In genomic region chr10:46304671-46305429, GRCh38 we compare ENCODE assay signal across 20 cellular contexts. TPM values are rescaled to one million over a fixed set of nuclear protein-coding genes. Genes with fewer than 3 reads are reported as not detected.
DNase-seq lines count a peak whose midpoint lies in the region; ATAC-seq lines count a peak whose summit lies in the region.
"Had no signal": no experiment of that assay in that cellular context is flagged by ENCODE, and none has a peak within 500 bp of the region (broad histone marks: within the 10 kb centered on the region; RNA-seq: fewer than 3 reads in every experiment).

No MANE protein-coding gene starts in this region.

- no peak overlapping the region for H2BK5ac ChIP-seq in neuronal stem cell (ENCODE audit: low read length)

- H3K4me1 ChIP-seq in adipocyte (ENCODE audit: control insufficient read depth, insufficient read depth, low read length) (peaks cover 15% of the 10 kb centered on the region), neuronal stem cell (ENCODE audit: control insufficient read depth in 2 of 2, insufficient read depth in 1 of 2, low read depth in 1 of 2, low read length in 2 of 2) (peaks cover 0 to 4% of the 10 kb centered on the region in 2 donors), thymus (ENCODE audit: control insufficient read depth, insufficient read depth, low read length) (peaks cover 19% of the 10 kb centered on the region)
- H3K4me1 ChIP-seq: HAP-1, SJCRH30 had no signal

- no peak overlapping the region for H3K4me3 ChIP-seq in adipocyte (ENCODE audit: low read length)
- no peak overlapping the region for H3K4me3 ChIP-seq in neuronal stem cell (ENCODE audit: low read length in 2 of 2)
- H3K4me3 ChIP-seq in thymus (ENCODE audit: low read length) = no peak overlapping the region
- H3K4me3 ChIP-seq: BLaER1, HAP-1, SJCRH30 had no signal

- no peak overlapping the region for H3K14ac ChIP-seq in neuronal stem cell (ENCODE audit: low read length)

- peaks cover 2% of the 10 kb centered on the region for H3K79me1 ChIP-seq in neuronal stem cell (ENCODE audit: low read depth, low read length)

- H3K9ac ChIP-seq in adipocyte (ENCODE audit: low read length) = no peak overlapping the region
- no peak overlapping the region for H3K9ac ChIP-seq in neuronal stem cell (ENCODE audit: low read depth, low read length, poor library complexity)
- H3K9ac ChIP-seq: BLaER1, KMS-11 had no signal

- no peak overlapping the region for H2BK12ac ChIP-seq in neuronal stem cell (ENCODE audit: low read length)

- no peak overlapping the region for H3K27ac ChIP-seq in neuronal stem cell (replicated peaks; ENCODE audit: low read length)
- peak overlapping the region; percentile 10 for H3K27ac ChIP-seq in thymus (ENCODE audit: low read depth)
- H3K27ac ChIP-seq: BLaER1, KMS-11, SJCRH30 had no signal

- no peak overlapping the region for H4K91ac ChIP-seq in neuronal stem cell (ENCODE audit: low read depth, low read length, poor library complexity)

- H3K36me3 ChIP-seq in adipocyte (ENCODE audit: control insufficient read depth, insufficient read depth, low read length, severe bottlenecking) (no peaks in the 10 kb centered on the region), neuronal stem cell (replicated peaks in 1 of 2; ENCODE audit: control insufficient read depth in 2 of 2, insufficient read depth in 2 of 2, low read length in 2 of 2) (no peaks in the 10 kb centered on the region), thymus (ENCODE audit: control insufficient read depth, insufficient read depth) (no peaks in the 10 kb centered on the region)
- H3K36me3 ChIP-seq: BLaER1, HAP-1, SJCRH30 had no signal

- H3K23ac ChIP-seq in neuronal stem cell (ENCODE audit: low read depth, low read length, poor library complexity) = peak overlapping the region; percentile 55

- no peak overlapping the region for H4K8ac ChIP-seq in neuronal stem cell (ENCODE audit: low read depth, low read length)

- H2BK15ac ChIP-seq in neuronal stem cell (ENCODE audit: low read length) = no peak overlapping the region

- no peak overlapping the region for H2AFZ ChIP-seq in neuronal stem cell (ENCODE audit: low read length)

- H3K4me3 Mint-ChIP-seq in T-helper 17 cell = no peak overlapping the region
- H3K4me3 Mint-ChIP-seq: CD8-positive, alpha-beta T cell had no signal

- peaks cover 5% of the 10 kb centered on the region for H3K4me1 Mint-ChIP-seq in T-helper 17 cell

- H3K36me3 Mint-ChIP-seq in T-helper 17 cell (ENCODE audit: low read depth) = no peaks in the 10 kb centered on the region
- H3K36me3 Mint-ChIP-seq: CD8-positive, alpha-beta T cell had no signal

- H3K27me3 Mint-ChIP-seq in T-helper 17 cell = peaks cover 11% of the 10 kb centered on the region

- WGBS in neuronal stem cell (ENCODE audit: extremely low coverage in 2 of 2, insufficient read length in 2 of 2, insufficient replicate concordance in 1 of 2), 2 donors = no CpG with 5 or more reads among the region's 9 CpGs
- 97% methylated on average over 9 of the region's 9 CpGs for WGBS in thymus

- H3K18ac ChIP-seq in neuronal stem cell (ENCODE audit: low read length) = peak overlapping the region; percentile 17

- ATAC-seq in T-helper 17 cell = no peak
- ATAC-seq: CD8-positive, alpha-beta T cell had no signal

- H3K27ac Mint-ChIP-seq in T-helper 17 cell = no peak overlapping the region
- H3K27ac Mint-ChIP-seq: CD8-positive, alpha-beta T cell had no signal

- DNase-seq in activated effector memory CD4-positive, alpha-beta T cell treated with anti-CD3 and anti-CD28 coated beads, Interleukin-2, amount 50 U/mL, for 16 hours = peak; percentile 53
- no peak for DNase-seq in activated effector memory CD4-positive, alpha-beta T cell treated with Interleukin-2 at 50 U/mL for 16 hours
- DNase-seq in adipocyte (ENCODE audit: low read depth) (peak; percentile 36), neuronal stem cell (ENCODE audit: low spot score) (no peak), T-helper 17 cell (no peak), NCI-H2227 (lab: John Stamatoyannopoulos, UW; ENCODE audit: unreplicated experiment) (no peak)
- no peak for DNase-seq in effector CD8-positive, alpha-beta T cell (lab: John Stamatoyannopoulos, UW)
- DNase-seq: CD8-positive, alpha-beta T cell; DMS79; NCI-H1417 treated with DMSO at 0.1 percent for 48 hours; NCI-H187 treated with DMSO at 0.1 percent for 48 hours; NCI-H226; NCI-H524 treated with DMSO at 0.1 percent for 48 hours; SJCRH30 had no signal

- H3K4me2 ChIP-seq in neuronal stem cell (ENCODE audit: insufficient read depth, low read length, poor library complexity, severe bottlenecking) = no peak overlapping the region
- H3K4me2 ChIP-seq: BLaER1, KMS-11 had no signal

- H2BK120ac ChIP-seq in neuronal stem cell (ENCODE audit: low read depth, low read length) = no peak overlapping the region

- no peak overlapping the region for H3K4ac ChIP-seq in neuronal stem cell (ENCODE audit: low read length)

- peaks cover 26% of the 10 kb centered on the region for H3K27me3 ChIP-seq in adipocyte (replicated peaks; ENCODE audit: control insufficient read depth, insufficient read depth, low read length)
- no peaks in the 10 kb centered on the region for H3K27me3 ChIP-seq in neuronal stem cell (ENCODE audit: control insufficient read depth in 3 of 3, insufficient read depth in 3 of 3, low read depth in 1 of 3, low read length in 3 of 3)
- H3K27me3 ChIP-seq in thymus (ENCODE audit: control insufficient read depth, insufficient read depth) = no peaks in the 10 kb centered on the region
- H3K27me3 ChIP-seq: BLaER1, SJCRH30 had no signal

- H2AK5ac ChIP-seq in neuronal stem cell (ENCODE audit: low read depth, low read length) = no peak overlapping the region

- H3K9me3 ChIP-seq in adipocyte (ENCODE audit: control insufficient read depth, low read length) = no peaks in the 10 kb centered on the region
- H3K9me3 ChIP-seq in neuronal stem cell (replicated peaks in 1 of 2; ENCODE audit: control insufficient read depth in 2 of 2, insufficient read depth in 1 of 2, low read depth in 1 of 2, low read length in 2 of 2) = no peaks in the 10 kb centered on the region
- no peaks in the 10 kb centered on the region for H3K9me3 ChIP-seq in thymus (ENCODE audit: control insufficient read depth)
- no peaks in the 10 kb centered on the region for H3K9me3 ChIP-seq in T-helper 17 cell (ENCODE audit: control insufficient read depth, low read length, poor library complexity, severe bottlenecking)
- H3K9me3 ChIP-seq: BLaER1, HAP-1, SJCRH30 had no signal

RNA-seq across cellular contexts. Expression of gene ANTXRL, which starts 18.1 kb away (rescaled TPM):
- polyA plus RNA-seq in neuronal stem cell (2013, experiment 1 of 2) = not detected
- polyA plus RNA-seq in neuronal stem cell (2013, experiment 2 of 2) = not detected
- 0.39 TPM for polyA plus RNA-seq in thymus
- not detected for total RNA-seq in T-helper 17 cell
- total RNA-seq: A673; CD8-positive, alpha-beta T cell; HT-29; SJCRH30 had no signal

Comparison
In these comparisons a context has a peak if more than half of its experiments do, and no peak if none do; other contexts are left out.
1. DNase-seq: peak in activated effector memory CD4-positive, alpha-beta T cell treated with anti-CD3 and anti-CD28 coated beads, Interleukin-2, amount 50 U/mL, for 16 hours (single experiment) and adipocyte (single experiment); none in activated effector memory CD4-positive, alpha-beta T cell treated with Interleukin-2 at 50 U/mL for 16 hours (single experiment), neuronal stem cell (single experiment), T-helper 17 cell (0 of 3), effector CD8-positive, alpha-beta T cell (single experiment) and NCI-H2227 (single experiment).